13 cellular contexts compared by ENCODE assay signal in genomic region chrX:144840616-144841015, GRCh38.
DNase-seq lines count a peak whose midpoint lies in the region; ATAC-seq and TF ChIP-seq lines count a peak whose summit lies in the region.
"Had no signal": no experiment of that assay in that cellular context is flagged by ENCODE, and none has a peak within 500 bp of the region (broad histone marks: within the 10 kb centered on the region; RNA-seq: fewer than 3 reads in every experiment).

No MANE protein-coding gene starts in this region.

- H3K9me3 Mint-ChIP-seq in activated naive CD4-positive, alpha-beta T cell treated with anti-CD3 and anti-CD28 coated beads, Interleukin-2, amount 50 U/mL, for 72 hours: peaks cover 0 to 9% of the 10 kb centered on the region in 2 donors

- peak; percentile 7 for DNase-seq in AG10803 (ENCODE audit: low read depth)
- peak; percentile 1 for DNase-seq in HT1080 (ENCODE audit: low read depth)
- peak; percentile 6 for DNase-seq in fibroblast of villous mesenchyme (ENCODE audit: low read depth)
- peak; percentile 0 for DNase-seq in renal cortical epithelial cell (ENCODE audit: low read depth)
- no peak for DNase-seq in NOMO-1 treated with dmso at 0.1 percent for 144 hours (lab: John Stamatoyannopoulos, UW; ENCODE audit: unreplicated experiment)
- DNase-seq in activated naive CD4-positive, alpha-beta T cell treated with anti-CD3 and anti-CD28 coated beads, Interleukin-2, amount 50 U/mL, for 72 hours (ENCODE audit: low spot score in 2 of 2): no peak
- DNase-seq: BE2C; CD4-positive, alpha-beta memory T cell; DMS79; GM23248 had no signal

- H3K36me3 Mint-ChIP-seq in activated naive CD4-positive, alpha-beta T cell treated with anti-CD3 and anti-CD28 coated beads, Interleukin-2, amount 50 U/mL, for 72 hours: no peaks in the 10 kb centered on the region
- H3K36me3 Mint-ChIP-seq: CD4-positive, alpha-beta memory T cell had no signal

- ATAC-seq in HG03139 (IDR thresholded peaks at IDR 0.05; ENCODE audit: unreplicated experiment): no peak
- no peak for ATAC-seq in activated naive CD4-positive, alpha-beta T cell treated with anti-CD3 and anti-CD28 coated beads, Interleukin-2, amount 50 U/mL, for 72 hours
- ATAC-seq in GM21423 (IDR thresholded peaks at IDR 0.05; ENCODE audit: unreplicated experiment): no peak
- ATAC-seq: HCT116 had no signal

- no peak overlapping the region for H3K4me3 ChIP-seq in AG10803 (ENCODE audit: low read length)
- H3K4me3 ChIP-seq in fibroblast of villous mesenchyme (ENCODE audit: low read depth, low read length): no peak overlapping the region
- H3K4me3 ChIP-seq: GM23248 had no signal

- H3K27ac Mint-ChIP-seq in activated naive CD4-positive, alpha-beta T cell treated with anti-CD3 and anti-CD28 coated beads, Interleukin-2, amount 50 U/mL, for 72 hours: no peak overlapping the region
- H3K27ac Mint-ChIP-seq: CD4-positive, alpha-beta memory T cell had no signal

- TF ChIP-seq CTCF in AG10803 (conservative IDR thresholded peaks at IDR 0.05; ENCODE audit: low read length): no peak
- TF ChIP-seq CTCF in fibroblast of villous mesenchyme (IDR thresholded peaks at IDR 0.05; ENCODE audit: insufficient read depth, low read depth, low read length): no peak

Comparison
In these comparisons a context has a peak if more than half of its experiments do, and no peak if none do; other contexts are left out.
1. DNase-seq: peak in AG10803 (single experiment), HT1080 (single experiment), fibroblast of villous mesenchyme (single experiment) and renal cortical epithelial cell (single experiment); none in NOMO-1 treated with dmso at 0.1 percent for 144 hours (single experiment) and activated naive CD4-positive, alpha-beta T cell treated with anti-CD3 and anti-CD28 coated beads, Interleukin-2, amount 50 U/mL, for 72 hours (0 of 2).